Comparison of ENCODE assay signal across 8 cellular contexts in genomic region chr4:151031831-151032605, GRCh38. TPM values are rescaled to one million over a fixed set of nuclear protein-coding genes. Genes with fewer than 3 reads are reported as not detected.
DNase-seq lines count a peak whose midpoint lies in the region; ATAC-seq lines count a peak whose summit lies in the region.

No MANE protein-coding gene starts in this region.

- H3K18ac ChIP-seq in mesendoderm (ENCODE audit: low read length): no peak overlapping the region

- peak; percentile 57 to 74 for ATAC-seq in activated CD4-positive, CD25-positive, alpha-beta regulatory T cell treated with anti-CD3 and anti-CD28 coated beads, Interleukin-2, amount 50 U/mL, for 24 hours
- ATAC-seq in HG03097 (IDR thresholded peaks at IDR 0.05; ENCODE audit: low FRiP score, unreplicated experiment): peak; percentile 49
- ATAC-seq in activated T-cell treated with anti-CD3 and anti-CD28 coated beads, Interleukin-2, amount 50 U/mL, for 72 hours (replicated peaks in 1 of 2): peak; percentile 68 to 78
- ATAC-seq in natural killer cell treated with Interleukin-12 subunit alpha and Interleukin-12 subunit beta and Interleukin-15 and Interleukin-18, amount 100 ng/mL, for 72 hours: peak; percentile 50 to 74

- H3K36me3 ChIP-seq in HAP-1 (replicated peaks) (no peaks in the 10 kb centered on the region), mesendoderm (ENCODE audit: control insufficient read depth, insufficient read depth, low read length) (no peaks in the 10 kb centered on the region)

- H2BK15ac ChIP-seq in mesendoderm (replicated peaks; ENCODE audit: low read depth): no peak overlapping the region

- peaks cover 0 to 2% of the 10 kb centered on the region in 2 donors for H3K9me3 Mint-ChIP-seq in activated T-cell treated with anti-CD3 and anti-CD28 coated beads, Interleukin-2, amount 50 U/mL, for 72 hours
- H3K9me3 Mint-ChIP-seq in natural killer cell treated with Interleukin-12 subunit alpha and Interleukin-12 subunit beta and Interleukin-15 and Interleukin-18, amount 100 ng/mL, for 72 hours: no peaks in the 10 kb centered on the region

- no peak overlapping the region for H4K5ac ChIP-seq in mesendoderm (ENCODE audit: low read length)

- H2BK5ac ChIP-seq in mesendoderm (ENCODE audit: low read length): no peak overlapping the region

- no peak overlapping the region for H2AK5ac ChIP-seq in mesendoderm (ENCODE audit: low read length)

- H2BK120ac ChIP-seq in mesendoderm (ENCODE audit: low read depth, low read length): no peak overlapping the region

- no peak overlapping the region for H3K4ac ChIP-seq in mesendoderm (ENCODE audit: low read depth, low read length)

- H3K27me3 Mint-ChIP-seq in activated T-cell treated with anti-CD3 and anti-CD28 coated beads, Interleukin-2, amount 50 U/mL, for 72 hours (ENCODE audit: low read depth): peaks cover 9% of the 10 kb centered on the region
- H3K27me3 Mint-ChIP-seq in natural killer cell treated with Interleukin-12 subunit alpha and Interleukin-12 subunit beta and Interleukin-15 and Interleukin-18, amount 100 ng/mL, for 72 hours: peaks cover 7 to 21% of the 10 kb centered on the region in 2 donors

- H3K4me1 ChIP-seq in HAP-1 (no peaks in the 10 kb centered on the region), mesendoderm (ENCODE audit: control insufficient read depth, low read depth, low read length) (peaks cover 2% of the 10 kb centered on the region)

- no peaks in the 10 kb centered on the region for H3K79me1 ChIP-seq in mesendoderm (ENCODE audit: low read length)

- no peak overlapping the region for H3K56ac ChIP-seq in mesendoderm (ENCODE audit: low read length)

- peak overlapping the region; percentile 35 for H3K27ac Mint-ChIP-seq in activated T-cell treated with anti-CD3 and anti-CD28 coated beads, Interleukin-2, amount 50 U/mL, for 72 hours
- H3K27ac Mint-ChIP-seq in natural killer cell treated with Interleukin-12 subunit alpha and Interleukin-12 subunit beta and Interleukin-15 and Interleukin-18, amount 100 ng/mL, for 72 hours: peak overlapping the region; percentile 25 to 70

- no peaks in the 10 kb centered on the region for H3K9me3 ChIP-seq in HAP-1

- no peak overlapping the region for H3K4me3 ChIP-seq in HAP-1
- no peak overlapping the region for H3K4me3 ChIP-seq in mesendoderm (ENCODE audit: low read length)

- no peak overlapping the region for H4K8ac ChIP-seq in mesendoderm (ENCODE audit: low read depth, low read length)

- no peak overlapping the region for H3K27ac ChIP-seq in mesendoderm (ENCODE audit: low read depth, low read length)

- no peak overlapping the region for H3K23ac ChIP-seq in mesendoderm (ENCODE audit: low read length)

- H3K27me3 ChIP-seq in HAP-1 (ENCODE audit: low read depth) (no peaks in the 10 kb centered on the region), mesendoderm (ENCODE audit: insufficient read depth, low read length, poor library complexity) (no peaks in the 10 kb centered on the region)

- peak overlapping the region; percentile 60 to 82 for H3K4me3 Mint-ChIP-seq in activated T-cell treated with anti-CD3 and anti-CD28 coated beads, Interleukin-2, amount 50 U/mL, for 72 hours
- H3K4me3 Mint-ChIP-seq in natural killer cell treated with Interleukin-12 subunit alpha and Interleukin-12 subunit beta and Interleukin-15 and Interleukin-18, amount 100 ng/mL, for 72 hours: peak overlapping the region; percentile 71

- H3K9ac ChIP-seq in mesendoderm (ENCODE audit: low read length): no peak overlapping the region

- no peak for DNase-seq in activated CD4-positive, CD25-positive, alpha-beta regulatory T cell (lab: John Stamatoyannopoulos, UW)
- peak; percentile 27 for DNase-seq in activated T-cell treated with anti-CD3 and anti-CD28 coated beads, Interleukin-2, amount 50 U/mL, for 72 hours
- DNase-seq in natural killer cell treated with Interleukin-12 subunit alpha and Interleukin-12 subunit beta and Interleukin-15 and Interleukin-18, amount 100 ng/mL, for 72 hours (ENCODE audit: low spot score): no peak
- DNase-seq in amygdala (lab: John Stamatoyannopoulos, UW) (no peak), HAP-1 (ENCODE audit: low spot score in 2 of 2) (no peak), mesendoderm (no peak)

- in situ Hi-C loops in HAP-1 (cut with MboI; ENCODE audit: low sequenced_read_pairs): no loop called here

- H3K36me3 Mint-ChIP-seq in activated T-cell treated with anti-CD3 and anti-CD28 coated beads, Interleukin-2, amount 50 U/mL, for 72 hours (ENCODE audit: insufficient read depth in 2 of 2): peaks cover 0 to 3% of the 10 kb centered on the region in 2 donors
- no peaks in the 10 kb centered on the region for H3K36me3 Mint-ChIP-seq in natural killer cell treated with Interleukin-12 subunit alpha and Interleukin-12 subunit beta and Interleukin-15 and Interleukin-18, amount 100 ng/mL, for 72 hours

- peaks cover 59% of the 10 kb centered on the region for H3K4me1 Mint-ChIP-seq in activated T-cell treated with anti-CD3 and anti-CD28 coated beads, Interleukin-2, amount 50 U/mL, for 72 hours (ENCODE audit: low read depth)
- peaks cover 13 to 17% of the 10 kb centered on the region in 2 donors for H3K4me1 Mint-ChIP-seq in natural killer cell treated with Interleukin-12 subunit alpha and Interleukin-12 subunit beta and Interleukin-15 and Interleukin-18, amount 100 ng/mL, for 72 hours (ENCODE audit: low read depth in 2 of 2)

- H3K79me2 ChIP-seq in mesendoderm (ENCODE audit: control insufficient read depth, insufficient read depth, low read length): no peaks in the 10 kb centered on the region

- no CpG with 5 or more reads among the region's 12 CpGs for WGBS in mesendoderm (ENCODE audit: extremely low coverage, insufficient coverage, low lambda C conversion rate)

- H3K4me2 ChIP-seq in mesendoderm (ENCODE audit: low read length): no peak overlapping the region

RNA-seq across cellular contexts. Expression of gene LRBA, which starts 16.9 kb away (rescaled TPM):
- total RNA-seq in activated T-cell treated with anti-CD3 and anti-CD28 coated beads, Interleukin-2, amount 50 U/mL, for 72 hours: 10 to 100 TPM; 46.3 to 56.6 TPM
- 10 to 100 TPM; 37.7 to 70.5 TPM for total RNA-seq in natural killer cell treated with Interleukin-12 subunit alpha and Interleukin-12 subunit beta and Interleukin-15 and Interleukin-18, amount 100 ng/mL, for 72 hours
- polyA plus RNA-seq in mesendoderm (2013, experiment 1 of 2): 17.7 TPM
- 17.8 TPM for polyA plus RNA-seq in mesendoderm (2013, experiment 2 of 2)

Comparison
In these comparisons a context has a peak if more than half of its experiments do, and no peak if none do; other contexts are left out.
1. DNase-seq: peak in activated T-cell treated with anti-CD3 and anti-CD28 coated beads, Interleukin-2, amount 50 U/mL, for 72 hours (2 of 2); none in activated CD4-positive, CD25-positive, alpha-beta regulatory T cell (0 of 4), natural killer cell treated with Interleukin-12 subunit alpha and Interleukin-12 subunit beta and Interleukin-15 and Interleukin-18, amount 100 ng/mL, for 72 hours (single experiment), amygdala (0 of 56), HAP-1 (0 of 2) and mesendoderm (single experiment).
2. Peak in every context shown above with its lines, with median percentiles within 50 percentile points of each other: ATAC-seq.